ENCODE assay signal across 8 cellular contexts in the genomic region with DNA sequence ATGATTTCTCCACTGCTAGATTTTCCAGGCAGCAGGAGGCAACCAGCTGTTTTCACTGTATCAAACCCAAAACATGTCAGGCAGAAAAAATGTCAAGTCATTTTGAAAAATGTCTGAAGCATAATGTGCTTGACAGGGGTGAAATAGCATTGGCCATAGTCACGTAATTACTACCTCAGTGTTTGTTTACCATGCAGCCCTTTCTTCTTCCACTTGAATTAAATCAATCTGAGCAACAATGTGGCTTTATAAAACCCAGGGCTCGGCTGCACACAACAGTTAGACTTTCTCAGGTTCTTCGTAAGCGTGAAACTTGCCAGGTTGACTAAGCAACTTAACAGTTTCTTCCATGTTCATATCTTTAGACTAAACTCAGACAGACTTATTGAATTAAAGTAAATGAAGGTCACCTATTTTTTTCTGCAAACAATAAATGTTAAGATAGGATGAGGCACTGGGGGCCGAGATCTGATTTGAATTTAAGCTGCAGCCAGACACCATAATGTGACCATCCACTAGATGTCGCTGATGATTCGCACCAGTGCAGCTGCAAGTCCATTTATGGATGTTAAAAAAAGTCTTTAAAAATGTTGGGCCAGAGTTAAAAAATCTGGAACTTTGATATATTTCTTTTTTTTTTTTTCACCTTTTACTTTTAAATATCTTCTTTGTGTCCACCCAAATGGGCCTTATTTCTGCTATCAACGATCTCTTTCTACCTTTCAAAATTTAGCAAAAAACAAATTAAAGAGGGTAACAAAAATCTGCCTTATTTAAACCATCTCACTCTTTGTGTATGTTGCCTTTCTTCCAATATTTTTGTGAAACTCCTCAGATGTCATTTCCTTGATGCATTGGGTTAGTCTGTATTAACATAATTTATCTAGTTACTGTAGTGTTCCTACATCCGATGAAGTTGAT.
DNase-seq lines count a peak whose midpoint lies in the region; FAIRE-seq and TF ChIP-seq lines count a peak whose summit lies in the region.

No MANE protein-coding gene starts in this region.

- no peaks in the 10 kb centered on the region for H3F3A ChIP-seq in SU-DHL-6 (ENCODE audit: insufficient read depth)

- no peaks in the 10 kb centered on the region for H3K9me2 ChIP-seq in SU-DHL-6 (replicated peaks; ENCODE audit: insufficient read depth, low read length)

- TF ChIP-seq POLR2A in tibial nerve (IDR thresholded peaks at IDR 0.05), result no peak

- no peak overlapping the region for H3K9ac ChIP-seq in SU-DHL-6 (ENCODE audit: low read length)
- no peak overlapping the region for H3K9ac ChIP-seq in mesendoderm (ENCODE audit: low read length)

- H3K27ac ChIP-seq in SU-DHL-6 (ENCODE audit: low read depth, low read length) (no peak overlapping the region), mesendoderm (ENCODE audit: low read depth, low read length) (no peak overlapping the region), tibial nerve (no peak overlapping the region)

- H3K4me1 ChIP-seq in mesendoderm (ENCODE audit: control insufficient read depth, low read depth, low read length) (no peaks in the 10 kb centered on the region), tibial nerve (peaks cover 0 to 6% (median 0%) of the 10 kb centered on the region in 4 donors)

- H3K79me2 ChIP-seq in SU-DHL-6 (ENCODE audit: insufficient read depth, low read length) (no peaks in the 10 kb centered on the region), mesendoderm (ENCODE audit: control insufficient read depth, insufficient read depth, low read length) (no peaks in the 10 kb centered on the region)

- DNase-seq in AG20443 (ENCODE audit: low spot score) (peak; percentile 80), NCI-H1092 treated with DMSO at 0.1 percent for 48 hours (lab: John Stamatoyannopoulos, UW) (peak; percentile 75), mesendoderm (peak; percentile 66), tibial nerve (ENCODE audit: low spot score in 2 of 2) (peak in 1 of 2 donors; percentile 78), T-helper 9 cell (no peak)

- peak; percentile 93 for FAIRE-seq in endometrium (lab: Jason Lieb, UNC)

- no peak overlapping the region for H2AFZ ChIP-seq in SU-DHL-6 (ENCODE audit: low read depth, low read length, severe bottlenecking)

- H3K4me2 ChIP-seq in SU-DHL-6 (ENCODE audit: low read depth, low read length, poor library complexity, severe bottlenecking) (no peak overlapping the region), mesendoderm (ENCODE audit: low read length) (no peak overlapping the region)

- no CpG with 5 or more reads among the region's 9 CpGs for WGBS in mesendoderm (ENCODE audit: extremely low coverage, insufficient coverage, low lambda C conversion rate)
- 32 to 34% methylated on average over 9 of the region's 9 CpGs for WGBS in tibial nerve, 2 donors

- TF ChIP-seq CTCF in GM12875 (IDR thresholded peaks at IDR 0.05; ENCODE audit: borderline replicate concordance, insufficient read depth, low read depth, low read length) (peak; percentile 66), SU-DHL-6 (IDR thresholded peaks at IDR 0.05; ENCODE audit: insufficient read depth, low read length, poor library complexity, severe bottlenecking) (peak; percentile 61), tibial nerve (IDR thresholded peaks at IDR 0.05) (peak; percentile 56 to 73 (median 66))

- H2AK5ac ChIP-seq in mesendoderm (ENCODE audit: low read length), result no peak overlapping the region

- no peak overlapping the region for H3K23ac ChIP-seq in mesendoderm (ENCODE audit: low read length)

- no peak overlapping the region for H3K18ac ChIP-seq in mesendoderm (ENCODE audit: low read length)

- H4K8ac ChIP-seq in mesendoderm (ENCODE audit: low read depth, low read length), result no peak overlapping the region

- no peak overlapping the region for H3K56ac ChIP-seq in mesendoderm (ENCODE audit: low read length)

- no peaks in the 10 kb centered on the region; the same call in 1 of the 2 replicates for H4K20me1 ChIP-seq in SU-DHL-6 (ENCODE audit: low read depth, low read length)

- H3K4ac ChIP-seq in mesendoderm (ENCODE audit: low read depth, low read length), result no peak overlapping the region

- H3K4me3 ChIP-seq in GM12875 (ENCODE audit: low read depth, low read length) (no peak overlapping the region), SU-DHL-6 (ENCODE audit: insufficient read depth, low read length, poor library complexity, severe bottlenecking) (no peak overlapping the region), mesendoderm (ENCODE audit: low read length) (no peak overlapping the region), tibial nerve (no peak overlapping the region)

- H3K36me3 ChIP-seq in SU-DHL-6 (ENCODE audit: low read length) (no peaks in the 10 kb centered on the region), mesendoderm (ENCODE audit: control insufficient read depth, insufficient read depth, low read length) (no peaks in the 10 kb centered on the region), tibial nerve (no peaks in the 10 kb centered on the region)

- H3K27me3 ChIP-seq in SU-DHL-6 (ENCODE audit: low read length) (no peaks in the 10 kb centered on the region), mesendoderm (ENCODE audit: insufficient read depth, low read length, poor library complexity) (no peaks in the 10 kb centered on the region), tibial nerve (no peaks in the 10 kb centered on the region)

- TF ChIP-seq EP300 in tibial nerve (IDR thresholded peaks at IDR 0.05), result no peak

- no peaks in the 10 kb centered on the region for H3K79me1 ChIP-seq in mesendoderm (ENCODE audit: low read length)

- H2BK15ac ChIP-seq in mesendoderm (replicated peaks; ENCODE audit: low read depth), result no peak overlapping the region

- H4K5ac ChIP-seq in mesendoderm (ENCODE audit: low read length), result no peak overlapping the region

- H2BK120ac ChIP-seq in mesendoderm (ENCODE audit: low read depth, low read length), result no peak overlapping the region

- no peak overlapping the region for H2BK5ac ChIP-seq in mesendoderm (ENCODE audit: low read length)

- no peaks in the 10 kb centered on the region for H3K9me3 ChIP-seq in SU-DHL-6 (ENCODE audit: insufficient read depth, low read length)
- no peaks in the 10 kb centered on the region for H3K9me3 ChIP-seq in tibial nerve
